In genomic region chr17:81889602-81890001, GRCh38 we compare ENCODE assay signal across 9 cellular contexts. TPM values are rescaled to one million over a fixed set of nuclear protein-coding genes. Genes with fewer than 3 reads are reported as not detected.
DNase-seq lines count a peak whose midpoint lies in the region; ATAC-seq, FAIRE-seq and TF ChIP-seq lines count a peak whose summit lies in the region.
"Had no signal": no experiment of that assay in that cellular context is flagged by ENCODE, and none has a peak within 500 bp of the region (broad histone marks: within the 10 kb centered on the region; RNA-seq: fewer than 3 reads in every experiment).

No MANE protein-coding gene starts in this region.

- 87% methylated on average over 8 of the region's 9 CpGs for WGBS in K562 (ENCODE audit: insufficient coverage, low coverage, missing lambda C conversion rate)

- DNase-seq in GM06990 (ENCODE audit: extremely low read depth, insufficient read length) (no peak), K562 (ENCODE audit: extremely low read depth in 1 of 4, low spot score in 3 of 4) (peak in 1 of 4 experiments; percentile 15), neural crest cell (ENCODE audit: low read depth, low spot score) (no peak), AG08395 (ENCODE audit: low spot score) (no peak), GM19239 (ENCODE audit: insufficient read length, low spot score) (no peak)
- DNase-seq: NCI-H1048 had no signal

- H3K27me3 ChIP-seq in GM06990 (replicated peaks; ENCODE audit: control insufficient read depth, insufficient read depth, low read length) (no peaks in the 10 kb centered on the region), Loucy (ENCODE audit: insufficient read depth, low read length, poor library complexity, severe bottlenecking) (peaks cover 8% of the 10 kb centered on the region), K562 (ENCODE audit: control insufficient read depth in 2 of 2, insufficient read depth in 2 of 2, low read length in 2 of 2) (no peaks in the 10 kb centered on the region)

- no peak overlapping the region for H2AFZ ChIP-seq in Loucy (ENCODE audit: low read length)
- no peak overlapping the region for H2AFZ ChIP-seq in K562 (ENCODE audit: low read depth, low read length)

- H3K79me2 ChIP-seq in Loucy (ENCODE audit: insufficient read depth, low read length) (peaks cover 90% of the 10 kb centered on the region), K562 (ENCODE audit: control insufficient read depth, insufficient read depth, low read length) (peaks cover 82% of the 10 kb centered on the region)

- no peaks in the 10 kb centered on the region for H3K9me3 Mint-ChIP-seq in neural crest cell

- CTCF ChIA-PET in K562 (lab: Yijun Ruan, JAX; ENCODE audit: low intra/inter-chr PET ratio): interaction anchor here (0.6 kb wide), 1 partner anchor 28 kb away, joined by 3 read pairs; no protein-coding TSS in a partner anchor

- H3K36me3 Mint-ChIP-seq in neural crest cell (ENCODE audit: low read depth): peaks cover 21% of the 10 kb centered on the region

- no peak overlapping the region for H3K27ac Mint-ChIP-seq in neural crest cell (ENCODE audit: unreplicated experiment)

- intact Hi-C loops in K562 (cut with micrococcal nuclease): no loop called here

- TF ChIP-seq POLR2A in K562 (conservative IDR thresholded peaks at IDR 0.05): no peak

- no peak for TF ChIP-seq RAD21 in K562 (CRISPR knock-in tag; conservative IDR thresholded peaks at IDR 0.05 in 1 of 2, IDR thresholded peaks at IDR 0.05 in 1 of 2)

- peaks cover 7% of the 10 kb centered on the region for H3K4me1 Mint-ChIP-seq in neural crest cell

- in situ Hi-C loops in K562 (cut with MboI): no loop called here

- no peaks in the 10 kb centered on the region for H3K9me2 ChIP-seq in Loucy (replicated peaks; ENCODE audit: low read depth, low read length)

- peaks cover 8% of the 10 kb centered on the region for H3K9me1 ChIP-seq in K562 (ENCODE audit: control insufficient read depth, insufficient read depth, low read length)

- peak overlapping the region; percentile 97; the same call in 1 of the 3 replicates for H3K27ac ChIP-seq in K562 (ENCODE audit: extremely low read depth, low read depth, low read length)

- FAIRE-seq in K562 (lab: Jason Lieb, UNC) (peak; percentile 57), GM19239 (lab: Jason Lieb, UNC) (no peak)
- FAIRE-seq: colon had no signal

- peaks cover 45% of the 10 kb centered on the region for H3K36me3 ChIP-seq in GM06990 (ENCODE audit: control insufficient read depth, insufficient read depth, low read length)
- peaks cover 52% of the 10 kb centered on the region for H3K36me3 ChIP-seq in Loucy (ENCODE audit: insufficient read depth, low read length)
- H3K36me3 ChIP-seq in K562 (ENCODE audit: control insufficient read depth, insufficient read depth, low read length): peaks cover 74% of the 10 kb centered on the region

- peak overlapping the region; percentile 92 for H3K4me2 ChIP-seq in Loucy (ENCODE audit: low read depth, low read length, poor library complexity, severe bottlenecking)
- H3K4me2 ChIP-seq in K562 (ENCODE audit: insufficient read depth, low read length): peak overlapping the region; percentile 91; the same call in 1 of the 2 replicates

- no peaks in the 10 kb centered on the region for H3K9me3 ChIP-seq in Loucy (ENCODE audit: insufficient read depth, low read depth, low read length)
- no peaks in the 10 kb centered on the region for H3K9me3 ChIP-seq in K562 (replicated peaks; ENCODE audit: control insufficient read depth, insufficient read depth, low read depth, low read length)

- H3K4me1 ChIP-seq in Loucy (ENCODE audit: insufficient read depth, low read length, poor library complexity, severe bottlenecking): peaks cover 25% of the 10 kb centered on the region
- H3K4me1 ChIP-seq in K562 (replicated peaks in 1 of 2; ENCODE audit: control insufficient read depth in 2 of 2, insufficient read depth in 2 of 2, low read length in 2 of 2): peaks cover 12 to 49% of the 10 kb centered on the region in 2 experiments; a peak in 4 of 5 replicates

- ATAC-seq in K562 (no peak), HG02642 (IDR thresholded peaks at IDR 0.05; ENCODE audit: poor library complexity, unreplicated experiment) (no peak)

- H3K9ac ChIP-seq in Loucy (ENCODE audit: low read depth, low read length, poor library complexity, severe bottlenecking) (peak overlapping the region; percentile 100), K562 (ENCODE audit: insufficient read depth in 1 of 2, low read depth in 2 of 2, low read length in 2 of 2) (peak overlapping the region; percentile 89 to 96)

- no TSS peak for BruUV-seq in K562 (replicated peaks; lab: Mats Ljungman, UMichigan)

- TF ChIP-seq CTCF in GM06990 (IDR thresholded peaks at IDR 0.05; ENCODE audit: insufficient read depth, low read length, poor library complexity, severe bottlenecking) (no peak), Loucy (conservative IDR thresholded peaks at IDR 0.05; ENCODE audit: low read length) (no peak), K562 (IDR thresholded peaks at IDR 0.05 in 2 of 3, conservative IDR thresholded peaks at IDR 0.05 in 1 of 3; ENCODE audit: insufficient read depth in 2 of 3, low read depth in 1 of 3, low read length in 3 of 3) (no peak), neural crest cell (conservative IDR thresholded peaks at IDR 0.05) (no peak)

- H3K4me3 Mint-ChIP-seq in neural crest cell: peak overlapping the region; percentile 88

- POLR2A ChIA-PET in K562 (lab: Yijun Ruan, JAX): interaction anchor here (0.8 to 10.5 kb wide), 4 partner anchors 15 to 186 kb away, joined by 3 to 85 read pairs (median 4); partner anchors contain the start of gene MRPL12

- no peaks in the 10 kb centered on the region for H3K27me3 Mint-ChIP-seq in neural crest cell (ENCODE audit: low read depth)

- H3K4me3 ChIP-seq in GM06990 (replicated peaks; ENCODE audit: low read depth, low read length) (peak overlapping the region; percentile 96), Loucy (ENCODE audit: low read length, poor library complexity, severe bottlenecking) (peak overlapping the region; percentile 100), K562 (peak overlapping the region; percentile 73; the same call in 1 of the 2 replicates)

- TF ChIP-seq EP300 in K562 (IDR thresholded peaks at IDR 0.05; ENCODE audit: low read length): no peak

- H3F3A ChIP-seq in Loucy (ENCODE audit: low read depth): peaks cover 6% of the 10 kb centered on the region

- peaks cover 59% of the 10 kb centered on the region for H4K20me1 ChIP-seq in Loucy (ENCODE audit: insufficient read depth, low read length, poor library complexity, severe bottlenecking)
- 0 out of 2 replicates have a peak, but pooled peaks cover 4% of the 10 kb centered on the region for H4K20me1 ChIP-seq in K562 (replicated peaks; ENCODE audit: control insufficient read depth, insufficient read depth, low read length)

RNA-seq across cellular contexts. Expression of gene ALYREF, which starts 1.8 kb away (rescaled TPM):
- total RNA-seq in K562 (2011; cell fraction: chromatin; rRNA removed; ENCODE audit: low replicate concordance): 29.1 and 64.1 TPM in 2 replicates
- 70.7 and 78.0 TPM in 2 replicates for total RNA-seq in K562 (2011; cell fraction: nucleolus; rRNA removed)
- total RNA-seq in K562 (2011; cell fraction: nucleoplasm; rRNA removed): 41.9 and 54.1 TPM in 2 replicates
- 416 and 428 TPM in 2 replicates for total RNA-seq in K562 (2014; rRNA removed)
- 74.3 and 99.3 TPM in 2 replicates for total RNA-seq in K562 (2014; rRNA removed; fragmentation: Illumina TruSeq; extraction: Trizol)
- total RNA-seq in K562 (2015; rRNA removed; fragmentation: Illumina TruSeq; extraction: Trizol): 225 and 227 TPM in 2 replicates
- 279 and 283 TPM in 2 replicates for total RNA-seq in K562 (2021)
- 97.2 and 103 TPM in 2 replicates for polyA plus RNA-seq in K562 (2011; rRNA removed)
- 93.7 and 166 TPM in 2 replicates for polyA plus RNA-seq in K562 (2011; cell fraction: cytosol; rRNA removed)
- polyA plus RNA-seq in K562 (2011; cell fraction: nucleus; rRNA removed): 98.4 and 110 TPM in 2 replicates
- polyA plus RNA-seq in K562 (2012): 112 and 177 TPM in 2 replicates
- polyA plus RNA-seq in K562 (2014; fragmentation: Illumina TruSeq; extraction: Trizol): 147 and 154 TPM in 2 replicates
- polyA plus RNA-seq in K562 (2014; fragmentation: Nextera tagmentation; extraction: Ambion mirVana): 1 to 10 TPM; 1.9 to 3.7 TPM
- 206 and 253 TPM in 2 replicates for polyA plus RNA-seq in K562 (2014; rRNA removed)
- 101 and 147 TPM in 2 replicates for polyA minus RNA-seq in K562 (2011; rRNA and poly(A)+ RNA removed)
- 92.8 and 121 TPM in 2 replicates for polyA minus RNA-seq in K562 (2011; cell fraction: cytosol; rRNA and poly(A)+ RNA removed)
- polyA minus RNA-seq in K562 (2011; cell fraction: nucleus; rRNA and poly(A)+ RNA removed): 36.5 and 40.0 TPM in 2 replicates
- total RNA-seq in neural crest cell: 216 and 217 TPM in 2 replicates

RNA-seq across cellular contexts. Expression of gene ANAPC11, which starts 1.9 kb away (rescaled TPM):
- 37.2 and 84.5 TPM in 2 replicates for total RNA-seq in K562 (2011; cell fraction: chromatin; rRNA removed; ENCODE audit: low replicate concordance)
- total RNA-seq in K562 (2011; cell fraction: nucleolus; rRNA removed): 109 and 116 TPM in 2 replicates
- total RNA-seq in K562 (2011; cell fraction: nucleoplasm; rRNA removed): 83.3 and 88.4 TPM in 2 replicates
- 220 and 252 TPM in 2 replicates for total RNA-seq in K562 (2014; rRNA removed)
- 32.5 and 41.2 TPM in 2 replicates for total RNA-seq in K562 (2014; rRNA removed; fragmentation: Illumina TruSeq; extraction: Trizol)
- 105 and 111 TPM in 2 replicates for total RNA-seq in K562 (2015; rRNA removed; fragmentation: Illumina TruSeq; extraction: Trizol)
- total RNA-seq in K562 (2021): 214 and 217 TPM in 2 replicates
- 238 and 354 TPM in 2 replicates for polyA plus RNA-seq in K562 (2011; rRNA removed)
- 720 and 811 TPM in 2 replicates for polyA plus RNA-seq in K562 (2011; cell fraction: cytosol; rRNA removed)
- polyA plus RNA-seq in K562 (2011; cell fraction: nucleus; rRNA removed): 288 and 348 TPM in 2 replicates
- polyA plus RNA-seq in K562 (2012): 288 and 382 TPM in 2 replicates
- polyA plus RNA-seq in K562 (2014; fragmentation: Illumina TruSeq; extraction: Trizol): 57.2 and 105 TPM in 2 replicates
- polyA plus RNA-seq in K562 (2014; fragmentation: Nextera tagmentation; extraction: Ambion mirVana): 100 to 1,000 TPM; 154 to 255 TPM
- 318 and 338 TPM in 2 replicates for polyA plus RNA-seq in K562 (2014; rRNA removed)
- 56.1 and 67.4 TPM in 2 replicates for polyA minus RNA-seq in K562 (2011; rRNA and poly(A)+ RNA removed)
- 52.4 and 82.6 TPM in 2 replicates for polyA minus RNA-seq in K562 (2011; cell fraction: cytosol; rRNA and poly(A)+ RNA removed)
- 24.8 and 36.9 TPM in 2 replicates for polyA minus RNA-seq in K562 (2011; cell fraction: nucleus; rRNA and poly(A)+ RNA removed)
- total RNA-seq in neural crest cell: 199 and 200 TPM in 2 replicates

RNA-seq across cellular contexts. Expression of gene NPB, which starts 12.4 kb away (rescaled TPM):
- 0.86 and 1.5 TPM in 2 replicates for total RNA-seq in K562 (2011; cell fraction: chromatin; rRNA removed; ENCODE audit: low replicate concordance)
- total RNA-seq in K562 (2011; cell fraction: nucleolus; rRNA removed): 1.3 TPM in 2 replicates
- 1.2 and 1.4 TPM in 2 replicates for total RNA-seq in K562 (2011; cell fraction: nucleoplasm; rRNA removed)
- 0.14 and 0.57 TPM in 2 replicates for total RNA-seq in K562 (2014; rRNA removed)
- total RNA-seq in K562 (2014; rRNA removed; fragmentation: Illumina TruSeq; extraction: Trizol): 0.07 TPM in 1 of 2 replicates, not detected in the other
- 0.07 and 0.30 TPM in 2 replicates for total RNA-seq in K562 (2015; rRNA removed; fragmentation: Illumina TruSeq; extraction: Trizol)
- total RNA-seq in K562 (2021): 0.53 and 0.65 TPM in 2 replicates
- 0.03 and 0.07 TPM in 2 replicates for polyA plus RNA-seq in K562 (2011; rRNA removed)
- 0.06 and 0.88 TPM in 2 replicates for polyA plus RNA-seq in K562 (2011; cell fraction: cytosol; rRNA removed)
- 0.26 TPM in 1 of 2 replicates, not detected in the other for polyA plus RNA-seq in K562 (2011; cell fraction: nucleus; rRNA removed)
- polyA plus RNA-seq in K562 (2012): 0.52 TPM in 1 of 2 replicates, not detected in the other
- polyA plus RNA-seq in K562 (2014; fragmentation: Illumina TruSeq; extraction: Trizol): 0.07 TPM in 1 of 2 replicates, not detected in the other
- under 1 TPM; 0.43 to 0.61 TPM for polyA plus RNA-seq in K562 (2014; fragmentation: Nextera tagmentation; extraction: Ambion mirVana)
- polyA plus RNA-seq in K562 (2014; rRNA removed): 0.07 TPM in 1 of 2 replicates, not detected in the other
- 0.21 TPM in 2 replicates for polyA minus RNA-seq in K562 (2011; rRNA and poly(A)+ RNA removed)
- polyA minus RNA-seq in K562 (2011; cell fraction: cytosol; rRNA and poly(A)+ RNA removed): not detected in 2 replicates
- polyA minus RNA-seq in K562 (2011; cell fraction: nucleus; rRNA and poly(A)+ RNA removed): 0.40 and 0.78 TPM in 2 replicates
- 0.93 and 1.1 TPM in 2 replicates for total RNA-seq in neural crest cell

RNA-seq across cellular contexts. Expression of gene ARHGDIA, which starts 18.5 kb away (rescaled TPM):
- 54.5 and 180 TPM in 2 replicates for total RNA-seq in K562 (2011; cell fraction: chromatin; rRNA removed; ENCODE audit: low replicate concordance)
- 155 and 173 TPM in 2 replicates for total RNA-seq in K562 (2011; cell fraction: nucleolus; rRNA removed)
- total RNA-seq in K562 (2011; cell fraction: nucleoplasm; rRNA removed): 62.4 and 82.4 TPM in 2 replicates
- 110 and 146 TPM in 2 replicates for total RNA-seq in K562 (2014; rRNA removed)
- total RNA-seq in K562 (2014; rRNA removed; fragmentation: Illumina TruSeq; extraction: Trizol): 39.8 and 58.3 TPM in 2 replicates
- 105 and 107 TPM in 2 replicates for total RNA-seq in K562 (2015; rRNA removed; fragmentation: Illumina TruSeq; extraction: Trizol)
- 321 and 340 TPM in 2 replicates for total RNA-seq in K562 (2021)
- 23.4 and 33.4 TPM in 2 replicates for polyA plus RNA-seq in K562 (2011; rRNA removed)
- polyA plus RNA-seq in K562 (2011; cell fraction: cytosol; rRNA removed): 25.4 and 72.4 TPM in 2 replicates
- 85.3 and 131 TPM in 2 replicates for polyA plus RNA-seq in K562 (2011; cell fraction: nucleus; rRNA removed)
- 235 and 249 TPM in 2 replicates for polyA plus RNA-seq in K562 (2012)
- 129 and 227 TPM in 2 replicates for polyA plus RNA-seq in K562 (2014; fragmentation: Illumina TruSeq; extraction: Trizol)
- 10 to 100 TPM in 1 of 2 experiments, 1 to 10 TPM in 1; 9.6 to 11.2 TPM for polyA plus RNA-seq in K562 (2014; fragmentation: Nextera tagmentation; extraction: Ambion mirVana)
- polyA plus RNA-seq in K562 (2014; rRNA removed): 97.6 and 114 TPM in 2 replicates
- polyA minus RNA-seq in K562 (2011; rRNA and poly(A)+ RNA removed): 8.6 and 11.9 TPM in 2 replicates
- 45.1 and 68.4 TPM in 2 replicates for polyA minus RNA-seq in K562 (2011; cell fraction: cytosol; rRNA and poly(A)+ RNA removed)
- polyA minus RNA-seq in K562 (2011; cell fraction: nucleus; rRNA and poly(A)+ RNA removed): 61.9 and 68.2 TPM in 2 replicates
- 405 and 429 TPM in 2 replicates for total RNA-seq in neural crest cell

RNA-seq across cellular contexts. Expression of gene PCYT2, which starts 21.6 kb away (rescaled TPM):
- 142 and 422 TPM in 2 replicates for total RNA-seq in K562 (2011; cell fraction: chromatin; rRNA removed; ENCODE audit: low replicate concordance)
- 366 and 427 TPM in 2 replicates for total RNA-seq in K562 (2011; cell fraction: nucleolus; rRNA removed)
- total RNA-seq in K562 (2011; cell fraction: nucleoplasm; rRNA removed): 182 and 225 TPM in 2 replicates
- total RNA-seq in K562 (2014; rRNA removed) (123 and 139 TPM in 2 replicates), K562 (2014; rRNA removed; fragmentation: Illumina TruSeq; extraction: Trizol) (42.7 and 57.5 TPM in 2 replicates), K562 (2015; rRNA removed; fragmentation: Illumina TruSeq; extraction: Trizol) (81.7 and 82.5 TPM in 2 replicates), K562 (2021) (125 and 134 TPM in 2 replicates), neural crest cell (86.2 and 92.4 TPM in 2 replicates)
- polyA plus RNA-seq in K562 (2011; rRNA removed) (71.5 and 97.8 TPM in 2 replicates), K562 (2014; fragmentation: Illumina TruSeq; extraction: Trizol) (83.7 and 95.3 TPM in 2 replicates), K562 (2014; fragmentation: Nextera tagmentation; extraction: Ambion mirVana) (1 to 10 TPM in 1 of 2 experiments, under 1 TPM in 1; 0.92 to 1.6 TPM), K562 (2014; rRNA removed) (131 and 133 TPM in 2 replicates)
- 77.5 and 97.1 TPM in 2 replicates for polyA plus RNA-seq in K562 (2011; cell fraction: cytosol; rRNA removed)
- 473 and 533 TPM in 2 replicates for polyA plus RNA-seq in K562 (2011; cell fraction: nucleus; rRNA removed)
- 94.8 and 147 TPM in 2 replicates for polyA plus RNA-seq in K562 (2012)
- polyA minus RNA-seq in K562 (2011; rRNA and poly(A)+ RNA removed): 48.7 and 49.2 TPM in 2 replicates
- 35.6 and 49.0 TPM in 2 replicates for polyA minus RNA-seq in K562 (2011; cell fraction: cytosol; rRNA and poly(A)+ RNA removed)
- polyA minus RNA-seq in K562 (2011; cell fraction: nucleus; rRNA and poly(A)+ RNA removed): 127 and 186 TPM in 2 replicates
